Comparison of ENCODE assay signal across 19 cellular contexts in genomic region chr3:71453319-71453718, GRCh38.
DNase-seq lines count a peak whose midpoint lies in the region; ATAC-seq and TF ChIP-seq lines count a peak whose summit lies in the region.
"Had no signal": no experiment of that assay in that cellular context is flagged by ENCODE, and none has a peak within 500 bp of the region (broad histone marks: within the 10 kb centered on the region; RNA-seq: fewer than 3 reads in every experiment).

No MANE protein-coding gene starts in this region.

- H3K9me3 ChIP-seq in Karpas-422 (ENCODE audit: low read length): no peaks in the 10 kb centered on the region
- no peaks in the 10 kb centered on the region for H3K9me3 ChIP-seq in neutrophil
- H3K9me3 ChIP-seq: MG63, tibial artery had no signal

- H2AFZ ChIP-seq in Karpas-422 (ENCODE audit: low read length): no peak overlapping the region
- H2AFZ ChIP-seq: GM23248 had no signal

- H3K27ac Mint-ChIP-seq in T-helper 2 cell treated with Interferon-gamma antibody and Interleukin-4, amounts not matched to agents 5 μg/mL and 100 μg/mL, for 36 hours: peak overlapping the region; percentile 89
- peak overlapping the region; percentile 96 for H3K27ac Mint-ChIP-seq in activated naive CD8-positive, alpha-beta T cell treated with anti-CD3 and anti-CD28 coated beads for 36 hours
- H3K27ac Mint-ChIP-seq: endodermal cell had no signal

- no peak for DNase-seq in T-helper 2 cell treated with Interferon-gamma antibody and Interleukin-4, amounts not matched to agents 5 μg/mL and 100 μg/mL, for 36 hours (ENCODE audit: low spot score)
- DNase-seq in T-helper 2 cell (no peak), Karpas-422 (no peak), H7 (no peak), left cardiac atrium (no peak)
- no peak for DNase-seq in activated naive CD8-positive, alpha-beta T cell treated with anti-CD3 and anti-CD28 coated beads for 36 hours
- DNase-seq: activated CD4-positive, CD25-positive, alpha-beta regulatory T cell; amygdala; C1 segment of cervical spinal cord; endodermal cell; GM23248; hippocampal formation; MG63; NCI-H2227 treated with DMSO at 0.1 percent for 48 hours; stimulated activated CD4-positive, alpha-beta T cell treated with anti-CD3 and anti-CD28 coated beads, Interleukin-2, amount 100 ng/mL, for 48 hours; T-helper 1 cell; tibial artery had no signal

- H3K27ac ChIP-seq in Karpas-422 (ENCODE audit: low read length) (peak overlapping the region; percentile 99), neutrophil (peak overlapping the region; percentile 77)
- H3K27ac ChIP-seq: GM23248, tibial artery had no signal

- H3K27me3 ChIP-seq in Karpas-422 (ENCODE audit: low read length) (no peaks in the 10 kb centered on the region), neutrophil (no peaks in the 10 kb centered on the region), H7 (ENCODE audit: control insufficient read depth, insufficient read depth, low read length) (no peaks in the 10 kb centered on the region)
- H3K27me3 ChIP-seq: MG63, tibial artery had no signal

- H4K20me1 ChIP-seq in Karpas-422 (ENCODE audit: insufficient read depth, low read depth, low read length): no peaks in the 10 kb centered on the region

- peak overlapping the region; percentile 68 for H3K4me3 Mint-ChIP-seq in T-helper 2 cell treated with Interferon-gamma antibody and Interleukin-4, amounts not matched to agents 5 μg/mL and 100 μg/mL, for 36 hours
- no peak overlapping the region for H3K4me3 Mint-ChIP-seq in activated naive CD8-positive, alpha-beta T cell treated with anti-CD3 and anti-CD28 coated beads for 36 hours
- H3K4me3 Mint-ChIP-seq: endodermal cell had no signal

- no peaks in the 10 kb centered on the region for H3K9me3 Mint-ChIP-seq in T-helper 2 cell treated with Interferon-gamma antibody and Interleukin-4, amounts not matched to agents 5 μg/mL and 100 μg/mL, for 36 hours
- no peaks in the 10 kb centered on the region for H3K9me3 Mint-ChIP-seq in activated naive CD8-positive, alpha-beta T cell treated with anti-CD3 and anti-CD28 coated beads for 36 hours
- H3K9me3 Mint-ChIP-seq: endodermal cell had no signal

- H3K4me3 ChIP-seq in Karpas-422 (ENCODE audit: low read length) (no peak overlapping the region), neutrophil (ENCODE audit: low read depth in 1 of 2, low read length in 1 of 2) (no peak overlapping the region), H7 (ENCODE audit: insufficient read depth, low read depth, low read length) (no peak overlapping the region)
- H3K4me3 ChIP-seq: GM23248, MG63, tibial artery had no signal

- intact Hi-C loops in left cardiac atrium (cut with DNase I): no loop called here

- peaks cover 89% of the 10 kb centered on the region for H3K4me1 Mint-ChIP-seq in T-helper 2 cell treated with Interferon-gamma antibody and Interleukin-4, amounts not matched to agents 5 μg/mL and 100 μg/mL, for 36 hours (ENCODE audit: low read depth)
- H3K4me1 Mint-ChIP-seq in activated naive CD8-positive, alpha-beta T cell treated with anti-CD3 and anti-CD28 coated beads for 36 hours: peaks cover 91% of the 10 kb centered on the region

- H3K9me2 ChIP-seq in Karpas-422 (replicated peaks; ENCODE audit: insufficient read depth, low read length): no peaks in the 10 kb centered on the region

- H3K9ac ChIP-seq in Karpas-422 (ENCODE audit: low read length): peak overlapping the region; percentile 69; the same call in 1 of the 2 replicates
- H3K9ac ChIP-seq: GM23248 had no signal

- ATAC-seq in GM19463 (IDR thresholded peaks at IDR 0.05; ENCODE audit: unreplicated experiment) (no peak), left cardiac atrium (no peak)

- H3K79me2 ChIP-seq in Karpas-422 (ENCODE audit: low read length): peaks cover 100% of the 10 kb centered on the region

- H3K36me3 Mint-ChIP-seq in T-helper 2 cell treated with Interferon-gamma antibody and Interleukin-4, amounts not matched to agents 5 μg/mL and 100 μg/mL, for 36 hours (ENCODE audit: low read depth): peaks cover 7% of the 10 kb centered on the region
- H3K36me3 Mint-ChIP-seq in activated naive CD8-positive, alpha-beta T cell treated with anti-CD3 and anti-CD28 coated beads for 36 hours: peaks cover 5% of the 10 kb centered on the region

- no peaks in the 10 kb centered on the region for H3K36me3 ChIP-seq in Karpas-422 (ENCODE audit: insufficient read depth, low read length)
- no peaks in the 10 kb centered on the region for H3K36me3 ChIP-seq in neutrophil
- no peaks in the 10 kb centered on the region for H3K36me3 ChIP-seq in H7 (replicated peaks; ENCODE audit: control insufficient read depth, insufficient read depth, low read length)
- H3K36me3 ChIP-seq: MG63, tibial artery had no signal

- TF ChIP-seq CTCF in neutrophil (IDR thresholded peaks at IDR 0.05): no peak

- peak overlapping the region; percentile 81 for H3K4me2 ChIP-seq in Karpas-422 (ENCODE audit: low read depth, low read length, poor library complexity, severe bottlenecking)

- H3K27me3 Mint-ChIP-seq in T-helper 2 cell treated with Interferon-gamma antibody and Interleukin-4, amounts not matched to agents 5 μg/mL and 100 μg/mL, for 36 hours (ENCODE audit: low read depth): no peaks in the 10 kb centered on the region
- H3K27me3 Mint-ChIP-seq in activated naive CD8-positive, alpha-beta T cell treated with anti-CD3 and anti-CD28 coated beads for 36 hours: no peaks in the 10 kb centered on the region

- peaks cover 100% of the 10 kb centered on the region for H3K4me1 ChIP-seq in Karpas-422 (ENCODE audit: low read length)
- H3K4me1 ChIP-seq in neutrophil (ENCODE audit: control insufficient read depth in 1 of 2, insufficient read depth in 1 of 2, low read depth in 1 of 2, low read length in 1 of 2): peaks cover 64 to 76% of the 10 kb centered on the region in 2 experiments
